Comparison of ENCODE assay signal across 10 cellular contexts in the genomic region with DNA sequence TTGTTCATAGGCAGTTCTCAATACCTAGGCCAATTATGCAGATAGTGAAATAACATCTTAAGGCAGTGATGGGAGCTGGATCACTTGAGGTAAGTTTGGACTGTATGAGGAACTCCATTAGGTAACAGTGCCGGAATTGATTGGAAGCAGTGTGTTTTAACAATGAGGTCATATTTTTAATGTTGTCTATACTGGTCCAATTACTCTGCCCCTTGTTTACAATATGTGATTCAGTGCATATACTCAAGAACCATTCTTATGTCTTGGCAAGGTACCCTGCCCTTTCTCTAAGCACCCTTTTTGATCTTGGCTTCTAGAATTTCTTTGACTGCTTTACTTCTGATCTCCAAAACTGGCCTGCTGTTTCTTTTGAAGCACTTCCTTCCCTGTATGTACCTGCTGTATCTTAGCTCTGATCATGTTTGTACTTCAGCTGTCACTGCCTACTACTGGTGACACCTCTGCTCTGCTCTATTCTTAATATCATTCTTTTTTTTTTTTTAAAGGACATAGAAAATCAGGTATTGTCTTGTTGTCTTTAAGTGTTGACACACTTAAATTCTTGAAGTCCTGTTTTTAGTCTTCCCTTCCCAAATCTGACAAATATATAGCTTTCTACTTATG. TPM values are rescaled to one million over a fixed set of nuclear protein-coding genes. Genes with fewer than 3 reads are reported as not detected.
DNase-seq lines count a peak whose midpoint lies in the region; ATAC-seq and TF ChIP-seq lines count a peak whose summit lies in the region.
"Had no signal": no experiment of that assay in that cellular context is flagged by ENCODE, and none has a peak within 500 bp of the region (broad histone marks: within the 10 kb centered on the region; RNA-seq: fewer than 3 reads in every experiment).

No MANE protein-coding gene starts in this region.

- peak overlapping the region; percentile 26 for H3K27ac Mint-ChIP-seq in stimulated activated naive CD8-positive, alpha-beta T cell treated with anti-CD3 and anti-CD28 coated beads, Interleukin-15, Interleukin-2, amounts not matched to agents 100 ng/mL and 50 ng/mL, for 24 hours

- no TSS peak for BruUV-seq in PC-3 (replicated peaks; lab: Mats Ljungman, UMichigan)

- DNase-seq in stimulated activated naive CD8-positive, alpha-beta T cell treated with anti-CD3 and anti-CD28 coated beads, Interleukin-15, Interleukin-2, amounts not matched to agents 100 U/mL and 50 U/mL, for 24 hours, result no peak
- DNase-seq in PC-3, result peak; percentile 86
- DNase-seq in epithelial cell of esophagus (ENCODE audit: low read depth), result peak; percentile 54
- no peak for DNase-seq in HCEC 1CT
- DNase-seq in GM23248, result no peak
- DNase-seq: uterus had no signal

- in situ Hi-C loops in GM23248 (cut with MboI), result no loop called here

- TF ChIP-seq CTCF in PC-3 (conservative IDR thresholded peaks at IDR 0.05; ENCODE audit: low read depth, low read length) (peak; percentile 43), epithelial cell of esophagus (IDR thresholded peaks at IDR 0.05; ENCODE audit: insufficient read depth, low read depth, low read length, missing control alignments) (no peak)

- H3K4me1 ChIP-seq in PC-3 (ENCODE audit: insufficient read depth, low read length), result peaks cover 41% of the 10 kb centered on the region
- peaks cover 12% of the 10 kb centered on the region for H3K4me1 ChIP-seq in GM23248 (ENCODE audit: insufficient read depth)
- H3K4me1 ChIP-seq: uterus had no signal

- H2AFZ ChIP-seq in PC-3 (ENCODE audit: low read length) (no peak overlapping the region), GM23248 (no peak overlapping the region)

- H3K9me2 ChIP-seq in PC-3 (replicated peaks; ENCODE audit: low read length) (no peaks in the 10 kb centered on the region), GM23248 (ENCODE audit: insufficient read depth) (no peaks in the 10 kb centered on the region)

- POLR2A ChIA-PET in PC-3 (lab: Charles Lee; ENCODE audit: unreplicated experiment), result interaction anchor here (0.5 to 0.6 kb wide), 2 partner anchors 214 to 233 kb away, joined by 3 to 6 read pairs; no protein-coding TSS in a partner anchor

- H3K79me2 ChIP-seq in PC-3 (ENCODE audit: low read length) (no peaks in the 10 kb centered on the region), GM23248 (ENCODE audit: insufficient read depth) (no peaks in the 10 kb centered on the region)

- no peaks in the 10 kb centered on the region for H4K20me1 ChIP-seq in PC-3 (ENCODE audit: low read length)
- no peaks in the 10 kb centered on the region for H4K20me1 ChIP-seq in GM23248 (ENCODE audit: insufficient read depth)

- peak overlapping the region; percentile 97 for H3K27ac ChIP-seq in PC-3 (ENCODE audit: low read length)
- H3K27ac ChIP-seq in GM23248, result no peak overlapping the region
- H3K27ac ChIP-seq: foreskin keratinocyte, uterus had no signal

- H3K9me3 ChIP-seq in PC-3 (ENCODE audit: low read length), result no peaks in the 10 kb centered on the region
- no peaks in the 10 kb centered on the region for H3K9me3 ChIP-seq in GM23248 (ENCODE audit: low read depth)
- H3K9me3 ChIP-seq: uterus had no signal

- H3F3A ChIP-seq in PC-3 (ENCODE audit: low read length, unreplicated experiment) (peaks cover 4% of the 10 kb centered on the region), GM23248 (ENCODE audit: insufficient read depth) (peaks cover 16% of the 10 kb centered on the region)

- H3K4me3 Mint-ChIP-seq in stimulated activated naive CD8-positive, alpha-beta T cell treated with anti-CD3 and anti-CD28 coated beads, Interleukin-15, Interleukin-2, amounts not matched to agents 100 ng/mL and 50 ng/mL, for 24 hours, result no peak overlapping the region

- H3K4me1 Mint-ChIP-seq in stimulated activated naive CD8-positive, alpha-beta T cell treated with anti-CD3 and anti-CD28 coated beads, Interleukin-15, Interleukin-2, amounts not matched to agents 100 ng/mL and 50 ng/mL, for 24 hours (ENCODE audit: low read depth), result peaks cover 39% of the 10 kb centered on the region

- CTCF ChIA-PET in PC-3 (lab: Charles Lee), result interaction anchor here (0.6 to 1.4 kb wide), 3 partner anchors 83 to 340 kb away, joined by 4 read pairs; no protein-coding TSS in a partner anchor

- H3K4me3 ChIP-seq in PC-3 (ENCODE audit: low read length) (peak overlapping the region; percentile 43; the same call in 1 of the 2 replicates), epithelial cell of esophagus (ENCODE audit: low read length) (no peak overlapping the region), GM23248 (no peak overlapping the region)
- H3K4me3 ChIP-seq: uterus had no signal

- WGBS in GM23248 (ENCODE audit: low coverage in 1 of 2, low lambda C conversion rate in 2 of 2, missing lambda C conversion rate in 2 of 2), 2 experiments, result 94 to 100% methylated on average over 1 of the region's 1 CpG

- intact Hi-C loops in PC-3 (cut with micrococcal nuclease), result loop anchor here (1.0 to 10.0 kb wide), 7 partner anchors 97 to 530 kb away; no protein-coding TSS in a partner anchor

- H3K36me3 Mint-ChIP-seq in stimulated activated naive CD8-positive, alpha-beta T cell treated with anti-CD3 and anti-CD28 coated beads, Interleukin-15, Interleukin-2, amounts not matched to agents 100 ng/mL and 50 ng/mL, for 24 hours (ENCODE audit: low read depth), result no peaks in the 10 kb centered on the region

- H3K4me2 ChIP-seq in PC-3 (ENCODE audit: low read length), result peak overlapping the region; percentile 79
- no peak overlapping the region for H3K4me2 ChIP-seq in GM23248 (ENCODE audit: unreplicated experiment)

- H3K9me3 Mint-ChIP-seq in stimulated activated naive CD8-positive, alpha-beta T cell treated with anti-CD3 and anti-CD28 coated beads, Interleukin-15, Interleukin-2, amounts not matched to agents 100 ng/mL and 50 ng/mL, for 24 hours, result no peaks in the 10 kb centered on the region

- H3K36me3 ChIP-seq in PC-3 (ENCODE audit: low read depth, low read length) (no peaks in the 10 kb centered on the region), GM23248 (ENCODE audit: low read depth) (no peaks in the 10 kb centered on the region)
- H3K36me3 ChIP-seq: uterus had no signal

- H3K27me3 ChIP-seq in PC-3 (ENCODE audit: low read length) (no peaks in the 10 kb centered on the region), GM23248 (replicated peaks; ENCODE audit: insufficient read depth) (no peaks in the 10 kb centered on the region)
- H3K27me3 ChIP-seq: foreskin keratinocyte, uterus had no signal

- H3K27me3 Mint-ChIP-seq in stimulated activated naive CD8-positive, alpha-beta T cell treated with anti-CD3 and anti-CD28 coated beads, Interleukin-15, Interleukin-2, amounts not matched to agents 100 ng/mL and 50 ng/mL, for 24 hours, result no peaks in the 10 kb centered on the region

- H3K9ac ChIP-seq in PC-3 (ENCODE audit: low read length) (peak overlapping the region; percentile 76), GM23248 (no peak overlapping the region)

- no peak for ATAC-seq in stimulated activated naive CD8-positive, alpha-beta T cell treated with anti-CD3 and anti-CD28 coated beads, Interleukin-15, Interleukin-2, amounts not matched to agents 100 U/mL and 50 U/mL, for 24 hours
- ATAC-seq in PC-3 (peak; percentile 50), GM21619 (IDR thresholded peaks at IDR 0.05; ENCODE audit: unreplicated experiment) (no peak), GM18519 (IDR thresholded peaks at IDR 0.05; ENCODE audit: low FRiP score, unreplicated experiment) (no peak)

RNA-seq across cellular contexts. Expression of gene RPA3, which starts 46.2 kb away (rescaled TPM):
- total RNA-seq in PC-3 (2014; rRNA removed), result 38.9 and 39.3 TPM in 2 replicates
- total RNA-seq in GM23248 (2014; rRNA removed; shearing (Covaris generic)), result 5.8 and 16.3 TPM in 2 replicates
- 71.8 and 78.7 TPM in 2 replicates for polyA plus RNA-seq in GM23248 (2016; fragmentation: Nextera tagmentation; extraction: Ambion mirVana)

Comparison
In these comparisons a context has a peak if more than half of its experiments do, and no peak if none do; other contexts are left out.
1. DNase-seq: peak in PC-3 (single experiment) and epithelial cell of esophagus (single experiment); none in stimulated activated naive CD8-positive, alpha-beta T cell treated with anti-CD3 and anti-CD28 coated beads, Interleukin-15, Interleukin-2, amounts not matched to agents 100 U/mL and 50 U/mL, for 24 hours (single experiment), HCEC 1CT (single experiment) and GM23248 (single experiment).